In the genomic region with DNA sequence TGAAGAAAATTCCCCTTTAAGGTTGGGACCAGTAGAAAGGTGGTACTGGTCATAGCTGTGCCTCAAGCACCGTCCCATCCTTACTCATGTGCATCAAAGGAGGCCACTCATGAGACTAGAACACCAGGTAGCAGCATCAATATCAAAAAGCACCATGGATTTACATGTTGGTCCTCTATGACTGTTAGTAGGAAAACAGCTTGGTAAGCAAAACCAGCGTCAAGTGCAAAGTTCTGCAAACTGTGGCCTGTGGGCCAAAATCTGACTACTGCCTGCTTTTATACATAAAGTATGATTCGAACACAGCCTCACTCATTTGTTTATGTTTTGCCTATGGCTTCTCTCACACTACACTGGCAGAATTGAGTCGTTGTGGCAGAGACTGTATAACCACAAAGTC, we compare ENCODE assay signal across 14 cellular contexts.
DNase-seq lines count a peak whose midpoint lies in the region; ATAC-seq and TF ChIP-seq lines count a peak whose summit lies in the region.
"Had no signal": no experiment of that assay in that cellular context is flagged by ENCODE, and none has a peak within 500 bp of the region (broad histone marks: within the 10 kb centered on the region; RNA-seq: fewer than 3 reads in every experiment).

No MANE protein-coding gene starts in this region.

- no peaks in the 10 kb centered on the region for H3K36me3 ChIP-seq in HUES48 (ENCODE audit: control insufficient read depth, insufficient read depth, low read length)
- H3K36me3 ChIP-seq in NT2/D1 (ENCODE audit: insufficient read depth, insufficient read length, low read length): no peaks in the 10 kb centered on the region
- H3K36me3 ChIP-seq in hepatocyte (replicated peaks; ENCODE audit: insufficient read depth, low read depth): no peaks in the 10 kb centered on the region
- no peaks in the 10 kb centered on the region for H3K36me3 ChIP-seq in osteoblast (ENCODE audit: insufficient read depth, low read length)

- H3K4me1 ChIP-seq in HUES48 (ENCODE audit: control insufficient read depth, insufficient read depth, low read length) (peaks cover 10% of the 10 kb centered on the region), NT2/D1 (ENCODE audit: insufficient read depth, insufficient read length) (no peaks in the 10 kb centered on the region), hepatocyte (ENCODE audit: insufficient read depth) (peaks cover 15% of the 10 kb centered on the region), osteoblast (ENCODE audit: insufficient read depth, low read length) (no peaks in the 10 kb centered on the region)

- peak overlapping the region; percentile 55 for H3K27ac ChIP-seq in HUES48 (ENCODE audit: low read depth, low read length)
- peak overlapping the region; percentile 15 for H3K27ac ChIP-seq in hepatocyte
- H3K27ac ChIP-seq in osteoblast (ENCODE audit: low read depth, low read length): no peak overlapping the region

- H4K20me1 ChIP-seq in hepatocyte (ENCODE audit: insufficient read depth, poor library complexity, severe bottlenecking) (no peaks in the 10 kb centered on the region), osteoblast (ENCODE audit: insufficient read depth, low read length) (no peaks in the 10 kb centered on the region)

- DNase-seq in NT2/D1 (ENCODE audit: low read depth, low spot score) (no peak), hepatocyte (ENCODE audit: low spot score) (no peak), osteoblast (ENCODE audit: insufficient read length, low spot score, missing footprints) (peak; percentile 18), erythroblast (lab: John Stamatoyannopoulos, UW) (no peak), head of caudate nucleus (no peak)
- DNase-seq: DND-41, NCI-H1417 treated with DMSO at 0.1 percent for 48 hours, NCI-H2029, NCI-H2171, NCI-H446 treated with DMSO at 0.1 percent for 48 hours had no signal

- H2AFZ ChIP-seq in hepatocyte (no peak overlapping the region), osteoblast (ENCODE audit: low read length) (no peak overlapping the region)

- H3K79me2 ChIP-seq in hepatocyte (no peaks in the 10 kb centered on the region), osteoblast (ENCODE audit: insufficient read depth, low read length) (no peaks in the 10 kb centered on the region)

- no peaks in the 10 kb centered on the region for H3K9me2 ChIP-seq in hepatocyte (replicated peaks; ENCODE audit: insufficient read depth)

- intact Hi-C loops in head of caudate nucleus (cut with DNase I): no loop called here

- no peak for TF ChIP-seq POLR2A in erythroblast (IDR thresholded peaks at IDR 0.05; ENCODE audit: low read length)

- H3K9ac ChIP-seq in HUES48 (ENCODE audit: low read depth, low read length): no peak overlapping the region
- peak overlapping the region; percentile 32 for H3K9ac ChIP-seq in NT2/D1 (ENCODE audit: insufficient read length, low read depth)

- H3K4me2 ChIP-seq in hepatocyte (no peak overlapping the region), osteoblast (ENCODE audit: insufficient read depth, low read length) (no peak overlapping the region)
- H3K4me2 ChIP-seq: GM23338 had no signal

- 68% methylated on average over 4 of the region's 4 CpGs for WGBS in hepatocyte (ENCODE audit: low lambda C conversion rate, missing lambda C conversion rate)

- ATAC-seq in HG03354 (IDR thresholded peaks at IDR 0.05; ENCODE audit: poor library complexity, severe bottlenecking, unreplicated experiment) (no peak), GM21447 (IDR thresholded peaks at IDR 0.05; ENCODE audit: unreplicated experiment) (no peak)

- TF ChIP-seq CTCF in hepatocyte (IDR thresholded peaks at IDR 0.05; ENCODE audit: poor library complexity): no peak
- no peak for TF ChIP-seq CTCF in osteoblast (IDR thresholded peaks at IDR 0.05; ENCODE audit: extremely low read depth, low read depth, low read length)

- H3K9me3 ChIP-seq in HUES48 (ENCODE audit: control insufficient read depth, insufficient read depth, low read length): no peaks in the 10 kb centered on the region
- H3K9me3 ChIP-seq in NT2/D1 (ENCODE audit: insufficient read depth, low read length): no peaks in the 10 kb centered on the region
- no peaks in the 10 kb centered on the region for H3K9me3 ChIP-seq in hepatocyte (ENCODE audit: low read depth)
- H3K9me3 ChIP-seq in osteoblast (ENCODE audit: low read depth, low read length): no peaks in the 10 kb centered on the region

- H3K4me3 ChIP-seq in HUES48 (ENCODE audit: low read depth, low read length) (no peak overlapping the region), NT2/D1 (ENCODE audit: insufficient read length, low read depth) (no peak overlapping the region), hepatocyte (no peak overlapping the region), osteoblast (ENCODE audit: insufficient read depth, low read length) (no peak overlapping the region)
- H3K4me3 ChIP-seq: GM23338 had no signal

- H3K27me3 ChIP-seq in HUES48 (ENCODE audit: control insufficient read depth, insufficient read depth, low read length): no peaks in the 10 kb centered on the region
- no peaks in the 10 kb centered on the region for H3K27me3 ChIP-seq in NT2/D1 (ENCODE audit: insufficient read depth, insufficient read length)
- no peaks in the 10 kb centered on the region for H3K27me3 ChIP-seq in hepatocyte
- no peaks in the 10 kb centered on the region for H3K27me3 ChIP-seq in osteoblast (ENCODE audit: insufficient read depth, low read length)
